In genomic region chr5:43104102-43104501, GRCh38 we compare ENCODE assay signal across 1 cellular context.
TF ChIP-seq lines count a peak whose summit lies in the region.

No MANE protein-coding gene starts in this region.

TF ChIP-seq in K562, 482 proteins besides CTCF, POLR2A, EP300 and RAD21 (continued from another document):
- TF ChIP-seq CEBPG (CRISPR knock-in tag; IDR thresholded peaks at IDR 0.05) (no peak), CEBPG (tag; conservative IDR thresholded peaks at IDR 0.05 in 1 of 2, IDR thresholded peaks at IDR 0.05 in 1 of 2) (no peak)
